In the genomic region with DNA sequence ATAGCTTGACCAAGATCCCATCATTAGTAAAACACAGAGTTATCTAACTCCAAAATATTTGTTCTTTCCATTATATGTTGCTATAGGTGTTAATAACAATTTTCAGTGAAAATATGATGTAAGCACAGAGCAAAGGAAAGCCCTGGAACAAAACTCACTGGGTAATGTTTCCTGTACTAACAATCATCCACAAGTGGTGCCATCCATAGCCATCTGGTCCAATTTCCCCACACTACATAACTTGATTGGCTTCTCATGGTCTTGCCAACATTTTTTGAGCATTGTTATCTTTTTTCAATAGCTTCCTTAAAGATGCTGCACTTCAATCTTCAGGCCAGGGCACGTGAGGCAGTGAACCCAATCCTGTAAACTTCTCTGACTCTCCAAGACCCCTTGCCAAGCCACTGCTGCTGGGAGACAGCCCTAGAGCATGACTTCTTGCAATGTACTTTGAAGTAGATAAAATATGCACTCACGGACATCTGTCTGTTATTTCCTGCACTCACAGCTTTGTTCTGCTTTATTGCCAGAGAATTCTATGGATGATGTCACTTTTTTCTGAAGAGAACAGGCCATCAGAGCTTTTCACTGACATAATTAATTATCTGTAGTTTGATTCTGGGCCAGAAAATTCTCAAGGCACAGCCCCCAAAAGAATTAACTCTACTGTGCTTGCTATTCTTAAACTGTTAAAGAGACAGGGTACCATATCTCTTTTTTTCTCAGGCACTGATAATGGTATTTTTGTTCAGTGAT, we compare ENCODE assay signal across 14 cellular contexts.
DNase-seq lines count a peak whose midpoint lies in the region; ATAC-seq and TF ChIP-seq lines count a peak whose summit lies in the region.
"Had no signal": no experiment of that assay in that cellular context is flagged by ENCODE, and none has a peak within 500 bp of the region (broad histone marks: within the 10 kb centered on the region; RNA-seq: fewer than 3 reads in every experiment).

No MANE protein-coding gene starts in this region.

- no peak for TF ChIP-seq POLR2A in prostate gland (IDR thresholded peaks at IDR 0.05)

- H3K27me3 Mint-ChIP-seq in endodermal cell (ENCODE audit: insufficient read depth), result no peaks in the 10 kb centered on the region

- H3K4me1 ChIP-seq in BE2C (peaks cover 24% of the 10 kb centered on the region), endodermal cell (ENCODE audit: control insufficient read depth, insufficient read depth, low read length) (no peaks in the 10 kb centered on the region), mesodermal cell (ENCODE audit: control insufficient read depth, insufficient read depth, low read length, poor library complexity, severe bottlenecking) (peaks cover 18% of the 10 kb centered on the region), prostate gland (replicated peaks) (no peaks in the 10 kb centered on the region), aorta (ENCODE audit: control insufficient read depth in 1 of 2, insufficient read depth in 2 of 2, low read length in 2 of 2) (no peaks in the 10 kb centered on the region)

- H3K36me3 ChIP-seq in BE2C (no peaks in the 10 kb centered on the region), endodermal cell (ENCODE audit: control insufficient read depth, insufficient read depth, low read length) (no peaks in the 10 kb centered on the region), mesodermal cell (ENCODE audit: control insufficient read depth, insufficient read depth, low read length) (no peaks in the 10 kb centered on the region), prostate gland (no peaks in the 10 kb centered on the region), aorta (ENCODE audit: control insufficient read depth in 1 of 2, insufficient read depth in 2 of 2, low read length in 1 of 2) (no peaks in the 10 kb centered on the region)
- H3K36me3 ChIP-seq: esophagus muscularis mucosa had no signal

- WGBS in endodermal cell (ENCODE audit: insufficient coverage in 1 of 2, insufficient read length in 1 of 2), 2 experiments, result 82 to 100% methylated on average over 1 to 2 of the region's 2 CpGs
- 50 to 80% methylated on average over 1 to 2 of the region's 2 CpGs for WGBS in mesodermal cell (ENCODE audit: insufficient coverage in 2 of 2), 2 experiments
- WGBS in prostate gland, result 14% methylated on average over 2 of the region's 2 CpGs
- 12 to 22% methylated on average over 2 of the region's 2 CpGs for WGBS in aorta, 2 donors

- peaks cover 15% of the 10 kb centered on the region for H3K4me1 Mint-ChIP-seq in endodermal cell
- H3K4me1 Mint-ChIP-seq: activated CD4-positive, alpha-beta T cell treated with anti-CD3 and anti-CD28 coated beads, Interleukin-2, amount 10 ng/mL, durations not matched to agents 24 days and 14 days; activated naive CD8-positive, alpha-beta T cell treated with anti-CD3 and anti-CD28 coated beads, Interleukin-2, amount 10 ng/mL, durations not matched to agents 7 days and 5 days had no signal

- peak overlapping the region; percentile 12 for H3K27ac ChIP-seq in endodermal cell (ENCODE audit: low read depth, low read length)
- peak overlapping the region; percentile 23 for H3K27ac ChIP-seq in mesodermal cell (ENCODE audit: low read depth, low read length, severe bottlenecking)
- H3K27ac ChIP-seq in prostate gland, result no peak overlapping the region
- H3K27ac ChIP-seq in aorta (ENCODE audit: low read depth in 1 of 2, low read length in 2 of 2), result no peak overlapping the region
- H3K27ac ChIP-seq: esophagus muscularis mucosa had no signal

- TF ChIP-seq CTCF in BE2C (IDR thresholded peaks at IDR 0.05; ENCODE audit: low read depth, low read length) (no peak), endodermal cell (conservative IDR thresholded peaks at IDR 0.05) (no peak), prostate gland (IDR thresholded peaks at IDR 0.05) (no peak)

- intact Hi-C loops in prostate gland (cut with DNase I) (no loop called here), aorta (cut with DNase I) (no loop called here)

- DNase-seq in BE2C (peak; percentile 43), NCI-H1105 treated with DMSO at 0.1 percent for 48 hours (lab: John Stamatoyannopoulos, UW) (peak; percentile 49), endodermal cell (no peak), prostate gland (ENCODE audit: low spot score) (no peak), aorta (no peak)
- DNase-seq: activated CD4-positive, alpha-beta T cell treated with anti-CD3 and anti-CD28 coated beads, Interleukin-2, amount 10 ng/mL, durations not matched to agents 24 days and 14 days; activated naive CD8-positive, alpha-beta T cell treated with anti-CD3 and anti-CD28 coated beads, Interleukin-2, amount 10 ng/mL, durations not matched to agents 7 days and 5 days; DND-41; mesendoderm; T-helper 9 cell had no signal

- H3K9me3 Mint-ChIP-seq in endodermal cell, result no peaks in the 10 kb centered on the region
- H3K9me3 Mint-ChIP-seq: activated CD4-positive, alpha-beta T cell treated with anti-CD3 and anti-CD28 coated beads, Interleukin-2, amount 10 ng/mL, durations not matched to agents 24 days and 14 days; activated naive CD8-positive, alpha-beta T cell treated with anti-CD3 and anti-CD28 coated beads, Interleukin-2, amount 10 ng/mL, durations not matched to agents 7 days and 5 days had no signal

- H3K4me3 ChIP-seq in BE2C (ENCODE audit: low read depth, low read length) (no peak overlapping the region), endodermal cell (ENCODE audit: low read length) (no peak overlapping the region), mesodermal cell (ENCODE audit: extremely low read depth, insufficient read depth, low read length, poor library complexity, severe bottlenecking) (no peak overlapping the region), prostate gland (no peak overlapping the region), aorta (ENCODE audit: low read length in 2 of 2) (no peak overlapping the region)
- H3K4me3 ChIP-seq: esophagus muscularis mucosa had no signal

- no peak overlapping the region for H3K27ac Mint-ChIP-seq in endodermal cell
- H3K27ac Mint-ChIP-seq: activated CD4-positive, alpha-beta T cell treated with anti-CD3 and anti-CD28 coated beads, Interleukin-2, amount 10 ng/mL, durations not matched to agents 24 days and 14 days; activated naive CD8-positive, alpha-beta T cell treated with anti-CD3 and anti-CD28 coated beads, Interleukin-2, amount 10 ng/mL, durations not matched to agents 7 days and 5 days had no signal

- ATAC-seq in aorta (ENCODE audit: low FRiP score) (no peak), GM21717 (IDR thresholded peaks at IDR 0.05; ENCODE audit: unreplicated experiment) (no peak), HG03520 (IDR thresholded peaks at IDR 0.05; ENCODE audit: unreplicated experiment) (no peak)

- no peaks in the 10 kb centered on the region for H3K27me3 ChIP-seq in BE2C
- H3K27me3 ChIP-seq in endodermal cell (ENCODE audit: control insufficient read depth, insufficient read depth, low read length, poor library complexity, severe bottlenecking), result no peaks in the 10 kb centered on the region
- H3K27me3 ChIP-seq in prostate gland (replicated peaks; ENCODE audit: insufficient read depth), result no peaks in the 10 kb centered on the region
- no peaks in the 10 kb centered on the region for H3K27me3 ChIP-seq in aorta (ENCODE audit: control insufficient read depth in 1 of 2, insufficient read depth in 2 of 2, low read length in 1 of 2)
- H3K27me3 ChIP-seq: esophagus muscularis mucosa had no signal

- H3K4me3 Mint-ChIP-seq in endodermal cell, result no peak overlapping the region
- H3K4me3 Mint-ChIP-seq: activated CD4-positive, alpha-beta T cell treated with anti-CD3 and anti-CD28 coated beads, Interleukin-2, amount 10 ng/mL, durations not matched to agents 24 days and 14 days; activated naive CD8-positive, alpha-beta T cell treated with anti-CD3 and anti-CD28 coated beads, Interleukin-2, amount 10 ng/mL, durations not matched to agents 7 days and 5 days had no signal

- no peaks in the 10 kb centered on the region for H3K36me3 Mint-ChIP-seq in endodermal cell (ENCODE audit: low read depth)
- H3K36me3 Mint-ChIP-seq: activated naive CD8-positive, alpha-beta T cell treated with anti-CD3 and anti-CD28 coated beads, Interleukin-2, amount 10 ng/mL, durations not matched to agents 7 days and 5 days had no signal

- H3K9ac ChIP-seq in endodermal cell (ENCODE audit: extremely low read depth, low read length, poor library complexity, severe bottlenecking), result no peak overlapping the region

- H3K9me3 ChIP-seq in BE2C (no peaks in the 10 kb centered on the region), endodermal cell (ENCODE audit: control insufficient read depth, low read length) (no peaks in the 10 kb centered on the region), mesodermal cell (ENCODE audit: control insufficient read depth, low read length) (no peaks in the 10 kb centered on the region), prostate gland (no peaks in the 10 kb centered on the region), aorta (ENCODE audit: control insufficient read depth, low read length) (no peaks in the 10 kb centered on the region)
- H3K9me3 ChIP-seq: esophagus muscularis mucosa had no signal

Comparison
In these comparisons a context has a peak if more than half of its experiments do, and no peak if none do; other contexts are left out.
1. DNase-seq: peak in BE2C (single experiment) and NCI-H1105 treated with DMSO at 0.1 percent for 48 hours (single experiment); none in endodermal cell (single experiment), prostate gland (single experiment) and aorta (0 of 2).
2. H3K27ac ChIP-seq: peak in endodermal cell (single experiment) and mesodermal cell (single experiment); none in prostate gland (0 of 2) and aorta (0 of 2).